Comparison of ENCODE assay signal across 7 cellular contexts in genomic region chr2:127107622-127107999, GRCh38. TPM values are rescaled to one million over a fixed set of nuclear protein-coding genes. Genes with fewer than 3 reads are reported as not detected.
A peak's percentile ranks its signal among the peaks of the same experiment; 100 is the strongest.
DNase-seq lines count a peak whose midpoint lies in the region; ATAC-seq and TF ChIP-seq lines count a peak whose summit lies in the region.

No MANE protein-coding gene starts in this region.

- no peak overlapping the region for H4K91ac ChIP-seq in neuronal stem cell (ENCODE audit: low read depth, low read length, poor library complexity)

- no peak overlapping the region for H2BK15ac ChIP-seq in neuronal stem cell (ENCODE audit: low read length)

- intact Hi-C loops in esophagus muscularis mucosa (cut with DNase I), result no loop called here

- H3K4me2 ChIP-seq in neuronal stem cell (ENCODE audit: insufficient read depth, low read length, poor library complexity, severe bottlenecking), result peak overlapping the region; percentile 99

- TF ChIP-seq EP300 in esophagus muscularis mucosa (IDR thresholded peaks at IDR 0.05), result no peak

- no peak overlapping the region for H2BK5ac ChIP-seq in neuronal stem cell (ENCODE audit: low read length)

- H3K4ac ChIP-seq in neuronal stem cell (ENCODE audit: low read length), result no peak overlapping the region

- ATAC-seq in GM18909 (IDR thresholded peaks at IDR 0.05; ENCODE audit: poor library complexity, unreplicated experiment) (peak; percentile 36), HG02970 (IDR thresholded peaks at IDR 0.05; ENCODE audit: low FRiP score, unreplicated experiment) (peak; percentile 26), GM18520 (IDR thresholded peaks at IDR 0.05; ENCODE audit: unreplicated experiment) (no peak)

- H3K27me3 ChIP-seq in SJCRH30 (no peaks in the 10 kb centered on the region), esophagus muscularis mucosa (no peaks in the 10 kb centered on the region), neuronal stem cell (ENCODE audit: control insufficient read depth in 3 of 3, insufficient read depth in 3 of 3, low read depth in 1 of 3, low read length in 3 of 3) (peaks cover 0 to 4% (median 3%) of the 10 kb centered on the region in 3 experiments)

- peaks cover 40% of the 10 kb centered on the region for H3K4me1 ChIP-seq in SJCRH30
- peaks cover 16 to 48% (median 44%) of the 10 kb centered on the region in 4 donors for H3K4me1 ChIP-seq in esophagus muscularis mucosa
- H3K4me1 ChIP-seq in neuronal stem cell (ENCODE audit: control insufficient read depth in 2 of 2, insufficient read depth in 1 of 2, low read depth in 1 of 2, low read length in 2 of 2), result peaks cover 14 to 26% of the 10 kb centered on the region in 2 donors

- peak overlapping the region; percentile 98 for H2AFZ ChIP-seq in neuronal stem cell (ENCODE audit: low read length)

- TF ChIP-seq CTCF in esophagus muscularis mucosa (IDR thresholded peaks at IDR 0.05), result no peak

- no peaks in the 10 kb centered on the region for H3K9me3 ChIP-seq in SJCRH30 (replicated peaks)
- H3K9me3 ChIP-seq in esophagus muscularis mucosa, result no peaks in the 10 kb centered on the region
- H3K9me3 ChIP-seq in neuronal stem cell (replicated peaks in 1 of 2; ENCODE audit: control insufficient read depth in 2 of 2, insufficient read depth in 1 of 2, low read depth in 1 of 2, low read length in 2 of 2), result no peaks in the 10 kb centered on the region

- H3K23ac ChIP-seq in neuronal stem cell (ENCODE audit: low read depth, low read length, poor library complexity), result no peak overlapping the region

- DNase-seq in SJCRH30, result no peak
- no peak for DNase-seq in esophagus muscularis mucosa (ENCODE audit: extremely low spot score)
- DNase-seq in neuronal stem cell (ENCODE audit: low spot score), result no peak
- DNase-seq in OCI-M2 (lab: John Stamatoyannopoulos, UW; ENCODE audit: unreplicated experiment), result no peak

- WGBS in esophagus muscularis mucosa, result 15% methylated on average over 17 of the region's 17 CpGs
- WGBS in neuronal stem cell (ENCODE audit: extremely low coverage in 2 of 2, insufficient read length in 2 of 2, insufficient replicate concordance in 1 of 2), 2 donors, result no CpG with 5 or more reads among the region's 17 CpGs

- H3K14ac ChIP-seq in neuronal stem cell (ENCODE audit: low read length), result no peak overlapping the region

- TF ChIP-seq POLR2A in esophagus muscularis mucosa (IDR thresholded peaks at IDR 0.05; ENCODE audit: low read depth), result no peak

- H3K9ac ChIP-seq in neuronal stem cell (ENCODE audit: low read depth, low read length, poor library complexity), result no peak overlapping the region

- H2AK5ac ChIP-seq in neuronal stem cell (ENCODE audit: low read depth, low read length), result no peak overlapping the region

- peaks cover 19% of the 10 kb centered on the region for H3K79me1 ChIP-seq in neuronal stem cell (ENCODE audit: low read depth, low read length)

- no peak overlapping the region for H2BK12ac ChIP-seq in neuronal stem cell (ENCODE audit: low read length)

- no peak overlapping the region for H4K8ac ChIP-seq in neuronal stem cell (ENCODE audit: low read depth, low read length)

- no peak overlapping the region for H3K18ac ChIP-seq in neuronal stem cell (ENCODE audit: low read length)

- H3K36me3 ChIP-seq in SJCRH30 (no peaks in the 10 kb centered on the region), esophagus muscularis mucosa (no peaks in the 10 kb centered on the region), neuronal stem cell (replicated peaks in 1 of 2; ENCODE audit: control insufficient read depth in 2 of 2, insufficient read depth in 2 of 2, low read length in 2 of 2) (no peaks in the 10 kb centered on the region)

- H3K27ac ChIP-seq in SJCRH30 (peak overlapping the region; percentile 72; the same call in 1 of the 2 replicates), esophagus muscularis mucosa (replicated peaks in 1 of 4) (peak overlapping the region; percentile 77 to 93 (median 86)), neuronal stem cell (replicated peaks; ENCODE audit: low read length) (peak overlapping the region; percentile 69)

- no peak overlapping the region for H2BK120ac ChIP-seq in neuronal stem cell (ENCODE audit: low read depth, low read length)

- H3K4me3 ChIP-seq in SJCRH30 (peak overlapping the region; percentile 72), esophagus muscularis mucosa (peak overlapping the region; percentile 73 to 89 (median 80)), neuronal stem cell (ENCODE audit: low read length in 2 of 2) (peak overlapping the region; percentile 78 to 92)

RNA-seq across cellular contexts. Expression of gene BIN1, which starts 0.7 kb away (rescaled TPM):
- total RNA-seq in SJCRH30 (2014; rRNA removed; shearing (Covaris generic)), result 87.6 and 90.4 TPM in 2 replicates
- 10 to 100 TPM; 32.4 to 78.2 (median 50.2) TPM for total RNA-seq in esophagus muscularis mucosa
- polyA plus RNA-seq in neuronal stem cell (2013, experiment 1 of 2), result 58.5 TPM
- 59.1 TPM for polyA plus RNA-seq in neuronal stem cell (2013, experiment 2 of 2)
